Comparison of ENCODE assay signal across 11 cellular contexts in genomic region chr7:5077740-5078139, GRCh38. TPM values are rescaled to one million over a fixed set of nuclear protein-coding genes. Genes with fewer than 3 reads are reported as not detected.
DNase-seq lines count a peak whose midpoint lies in the region; ATAC-seq lines count a peak whose summit lies in the region.
"Had no signal": no experiment of that assay in that cellular context is flagged by ENCODE, and none has a peak within 500 bp of the region (broad histone marks: within the 10 kb centered on the region; RNA-seq: fewer than 3 reads in every experiment).

No MANE protein-coding gene starts in this region.

- DNase-seq in DMS 273 (lab: John Stamatoyannopoulos, UW; ENCODE audit: unreplicated experiment) = peak; percentile 63
- no peak for DNase-seq in DMS 273 treated with DMSO at 0.1 percent for 48 hours (lab: John Stamatoyannopoulos, UW)
- DNase-seq in NCI-H2029 (lab: John Stamatoyannopoulos, UW) = peak; percentile 83
- peak; percentile 37 for DNase-seq in SK-N-DZ (ENCODE audit: low spot score)
- peak; percentile 71 for DNase-seq in mesenteric fat pad (ENCODE audit: low spot score)
- no peak for DNase-seq in activated CD4-positive, CD25-positive, alpha-beta regulatory T cell (lab: John Stamatoyannopoulos, UW)
- DNase-seq in effector CD8-positive, alpha-beta T cell (lab: John Stamatoyannopoulos, UW) = no peak
- DNase-seq: colonic mucosa, NCI-H446 treated with DMSO at 0.1 percent for 48 hours, T-helper 9 cell had no signal

- ATAC-seq in HG03135 (IDR thresholded peaks at IDR 0.05; ENCODE audit: unreplicated experiment) = no peak

RNA-seq across cellular contexts. Expression of gene RBAK, which starts 32.1 kb away (rescaled TPM):
- polyA plus RNA-seq in SK-N-DZ (2014; cell fraction: cytosol; rRNA removed) = 4.4 and 4.9 TPM in 2 replicates
- 9.5 and 10.7 TPM in 2 replicates for polyA plus RNA-seq in SK-N-DZ (2014; cell fraction: nucleus; rRNA removed)
- total RNA-seq in mesenteric fat pad = 9.8 TPM

Comparison
In these comparisons a context has a peak if more than half of its experiments do, and no peak if none do; other contexts are left out.
1. DNase-seq: peak in DMS 273 (single experiment), NCI-H2029 (single experiment), SK-N-DZ (single experiment) and mesenteric fat pad (single experiment); none in DMS 273 treated with DMSO at 0.1 percent for 48 hours (single experiment), activated CD4-positive, CD25-positive, alpha-beta regulatory T cell (0 of 4) and effector CD8-positive, alpha-beta T cell (single experiment).